In the genomic region with DNA sequence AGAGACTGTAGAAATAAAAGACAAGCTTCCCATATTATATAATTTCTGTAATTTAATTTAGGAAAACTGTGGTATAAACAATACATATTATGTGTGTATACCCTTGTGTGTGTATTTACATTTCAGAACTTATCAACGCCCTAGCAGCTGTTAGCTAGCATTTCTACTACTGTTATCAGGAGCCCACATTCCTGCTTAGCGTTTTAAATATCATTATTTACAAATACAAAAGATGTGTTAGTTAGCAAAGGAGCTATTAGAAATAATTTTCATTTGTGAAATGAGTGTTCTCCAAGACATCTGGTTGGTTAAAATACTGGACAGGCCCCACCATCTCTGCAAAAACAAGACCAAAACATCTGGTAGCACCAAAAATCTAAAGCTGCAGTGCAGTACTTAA, we compare ENCODE assay signal across 35 cellular contexts. TPM values are rescaled to one million over a fixed set of nuclear protein-coding genes. Genes with fewer than 3 reads are reported as not detected.
A peak's percentile ranks its signal among the peaks of the same experiment; 100 is the strongest.
DNase-seq lines count a peak whose midpoint lies in the region; ATAC-seq, FAIRE-seq and TF ChIP-seq lines count a peak whose summit lies in the region.
"Had no signal": no experiment of that assay in that cellular context is flagged by ENCODE, and none has a peak within 500 bp of the region (broad histone marks: within the 10 kb centered on the region; RNA-seq: fewer than 3 reads in every experiment).

No MANE protein-coding gene starts in this region.

- FAIRE-seq in K562 (lab: Jason Lieb, UNC), result peak; percentile 35
- FAIRE-seq: A204.1, A549, D721Med had no signal

- no peaks in the 10 kb centered on the region for H3K9me1 ChIP-seq in K562 (ENCODE audit: control insufficient read depth, insufficient read depth, low read length)

- H3K36me3 ChIP-seq in K562 (ENCODE audit: control insufficient read depth, insufficient read depth, low read length) (no peaks in the 10 kb centered on the region), upper lobe of left lung (no peaks in the 10 kb centered on the region), GM23248 (ENCODE audit: low read depth) (no peaks in the 10 kb centered on the region)
- H3K36me3 ChIP-seq: BE2C; BLaER1; BLaER1 treated with 17β-estradiol and CSF1 and Interleukin-3, amounts not matched to agents 10 nM and 100 nM had no signal

- no peak overlapping the region for H2AFZ ChIP-seq in K562 (ENCODE audit: low read depth, low read length)
- H2AFZ ChIP-seq in GM23248, result no peak overlapping the region

- CTCF ChIA-PET in K562 (lab: Yijun Ruan, JAX; ENCODE audit: low intra/inter-chr PET ratio), result no interaction called here

- H3K27ac ChIP-seq in K562 (ENCODE audit: extremely low read depth, low read depth, low read length) (no peak overlapping the region), upper lobe of left lung (no peak overlapping the region), GM23248 (no peak overlapping the region)
- H3K27ac ChIP-seq: 22Rv1; A549; BLaER1; BLaER1 treated with 17β-estradiol and CSF1 and Interleukin-3, amounts not matched to agents 10 nM and 100 nM; C4-2B had no signal

- no peak overlapping the region for H3K9ac ChIP-seq in K562 (ENCODE audit: insufficient read depth in 1 of 2, low read depth in 2 of 2, low read length in 2 of 2)
- no peak overlapping the region for H3K9ac ChIP-seq in GM23248
- H3K9ac ChIP-seq: BLaER1; BLaER1 treated with 17β-estradiol and CSF1 and Interleukin-3, amounts not matched to agents 10 nM and 100 nM had no signal

- 0 out of 5 replicates have a peak, but pooled peaks cover 0 to 2% of the 10 kb centered on the region in 2 experiments for H3K27me3 ChIP-seq in K562 (ENCODE audit: control insufficient read depth in 2 of 2, insufficient read depth in 2 of 2, low read length in 2 of 2)
- no peaks in the 10 kb centered on the region for H3K27me3 ChIP-seq in upper lobe of left lung
- no peaks in the 10 kb centered on the region for H3K27me3 ChIP-seq in GM23248 (replicated peaks; ENCODE audit: insufficient read depth)
- H3K27me3 ChIP-seq: BLaER1; BLaER1 treated with 17β-estradiol and CSF1 and Interleukin-3, amounts not matched to agents 10 nM and 100 nM had no signal

- DNase-seq in OCI-M1 (lab: John Stamatoyannopoulos, UW), result peak; percentile 18
- peak in 1 of 4 experiments; percentile 7 for DNase-seq in K562 (ENCODE audit: extremely low read depth in 1 of 4, low spot score in 3 of 4)
- DNase-seq in erythroblast (lab: John Stamatoyannopoulos, UW), result peak; percentile 66 to 80
- DNase-seq in iPS-NIHi11 (ENCODE audit: low spot score), result no peak
- DNase-seq in upper lobe of left lung, result no peak
- DNase-seq in GM23248, result no peak
- DNase-seq: 8988T; ACHN; AML-193; BE2C; C1 segment of cervical spinal cord; Caco-2; Calu3; CD4-positive, alpha-beta memory T cell; CD4-positive, alpha-beta T cell; CD4-positive, CD25-positive, alpha-beta regulatory T cell; CD8-positive, alpha-beta memory T cell; CD8-positive, alpha-beta T cell; COR-L47; DMS 273 treated with DMSO at 0.1 percent for 48 hours; DMS153; DMS53; DMS79; DMS79 treated with DMSO at 0.1 percent for 48 hours; DND-41; EL had no signal

- ATAC-seq in K562, result no peak
- no peak for ATAC-seq in upper lobe of left lung (ENCODE audit: low FRiP score in 2 of 2)
- ATAC-seq: A549; CD8-positive, alpha-beta T cell had no signal

- H3K79me2 ChIP-seq in K562 (ENCODE audit: control insufficient read depth, insufficient read depth, low read length) (no peaks in the 10 kb centered on the region), GM23248 (ENCODE audit: insufficient read depth) (no peaks in the 10 kb centered on the region)

- H3K9me3 ChIP-seq in K562 (replicated peaks; ENCODE audit: control insufficient read depth, insufficient read depth, low read depth, low read length) (no peaks in the 10 kb centered on the region), upper lobe of left lung (no peaks in the 10 kb centered on the region), GM23248 (ENCODE audit: low read depth) (no peaks in the 10 kb centered on the region)
- H3K9me3 ChIP-seq: A549; BE2C; BLaER1; BLaER1 treated with 17β-estradiol and CSF1 and Interleukin-3, amounts not matched to agents 10 nM and 100 nM; Caco-2 had no signal

- H3K4me2 ChIP-seq in K562 (ENCODE audit: insufficient read depth, low read length), result peak overlapping the region; percentile 71; the same call in 1 of the 2 replicates
- H3K4me2 ChIP-seq in GM23248 (ENCODE audit: unreplicated experiment), result no peak overlapping the region
- H3K4me2 ChIP-seq: A549; BLaER1; BLaER1 treated with 17β-estradiol and CSF1 and Interleukin-3, amounts not matched to agents 10 nM and 100 nM had no signal

- TF ChIP-seq CTCF in K562 (IDR thresholded peaks at IDR 0.05 in 2 of 3, conservative IDR thresholded peaks at IDR 0.05 in 1 of 3; ENCODE audit: insufficient read depth in 2 of 3, low read depth in 1 of 3, low read length in 3 of 3) (no peak), upper lobe of left lung (IDR thresholded peaks at IDR 0.05) (no peak)

- H3K4me3 ChIP-seq in K562, result no peak overlapping the region
- H3K4me3 ChIP-seq in upper lobe of left lung, result no peak overlapping the region
- H3K4me3 ChIP-seq in GM23248, result no peak overlapping the region
- H3K4me3 ChIP-seq: A549; BLaER1; BLaER1 treated with 17β-estradiol and CSF1 and Interleukin-3, amounts not matched to agents 10 nM and 100 nM had no signal

- H3K4me1 ChIP-seq in K562 (replicated peaks in 1 of 2; ENCODE audit: control insufficient read depth in 2 of 2, insufficient read depth in 2 of 2, low read length in 2 of 2) (peaks cover 0 to 2% of the 10 kb centered on the region in 2 experiments; a peak in 2 of 5 replicates), upper lobe of left lung (peaks cover 0 to 7% (median 5%) of the 10 kb centered on the region in 4 donors), GM23248 (ENCODE audit: insufficient read depth) (no peaks in the 10 kb centered on the region)
- H3K4me1 ChIP-seq: A549; BE2C; BLaER1; BLaER1 treated with 17β-estradiol and CSF1 and Interleukin-3, amounts not matched to agents 10 nM and 100 nM; Caco-2 had no signal

- in situ Hi-C loops in K562 (cut with MboI) (no loop called here), GM23248 (cut with MboI) (no loop called here)

- TF ChIP-seq POLR2A in K562 (conservative IDR thresholded peaks at IDR 0.05), result no peak
- no peak for TF ChIP-seq POLR2A in erythroblast (IDR thresholded peaks at IDR 0.05; ENCODE audit: low read length)
- TF ChIP-seq POLR2A in upper lobe of left lung (IDR thresholded peaks at IDR 0.05), result no peak

- TF ChIP-seq RAD21 in K562 (CRISPR knock-in tag; conservative IDR thresholded peaks at IDR 0.05 in 1 of 2, IDR thresholded peaks at IDR 0.05 in 1 of 2), result no peak

- POLR2A ChIA-PET in K562 (lab: Yijun Ruan, JAX), result interaction anchor here (0.8 kb wide), 1 partner anchor 209 kb away, joined by 3 read pairs; no protein-coding TSS in a partner anchor

- H3K9me2 ChIP-seq in GM23248 (ENCODE audit: insufficient read depth), result no peaks in the 10 kb centered on the region

- WGBS in K562 (ENCODE audit: insufficient coverage, low coverage, missing lambda C conversion rate), result 0% methylated on average over 2 of the region's 2 CpGs
- 56 to 58% methylated on average over 2 of the region's 2 CpGs for WGBS in upper lobe of left lung, 2 donors
- 51 to 55% methylated on average over 2 of the region's 2 CpGs for WGBS in GM23248 (ENCODE audit: low coverage in 1 of 2, low lambda C conversion rate in 2 of 2, missing lambda C conversion rate in 2 of 2), 2 experiments

- TF ChIP-seq EP300 in K562 (IDR thresholded peaks at IDR 0.05; ENCODE audit: low read length), result peak; percentile 38; the same call in 1 of the 2 replicates
- TF ChIP-seq EP300 in upper lobe of left lung (IDR thresholded peaks at IDR 0.05), result no peak

- intact Hi-C loops in K562 (cut with micrococcal nuclease), result no loop called here

- H4K20me1 ChIP-seq in K562 (replicated peaks; ENCODE audit: control insufficient read depth, insufficient read depth, low read length) (no peaks in the 10 kb centered on the region), GM23248 (ENCODE audit: insufficient read depth) (no peaks in the 10 kb centered on the region)
- H4K20me1 ChIP-seq: BLaER1; BLaER1 treated with 17β-estradiol and CSF1 and Interleukin-3, amounts not matched to agents 10 nM and 100 nM had no signal

- no TSS peak for BruUV-seq in K562 (replicated peaks; lab: Mats Ljungman, UMichigan)

- no peaks in the 10 kb centered on the region for H3F3A ChIP-seq in GM23248 (ENCODE audit: insufficient read depth)

TF ChIP-seq in K562, 482 proteins besides CTCF, POLR2A, EP300 and RAD21 (continues in another document):
- TF ChIP-seq BCOR (IDR thresholded peaks at IDR 0.05), result no peak
- TF ChIP-seq SIN3B (IDR thresholded peaks at IDR 0.05; ENCODE audit: low read depth), result no peak
- peak; percentile 64; the same call in 1 of the 2 replicates for TF ChIP-seq SOX6 (IDR thresholded peaks at IDR 0.05)
- TF ChIP-seq KAT8 (IDR thresholded peaks at IDR 0.05; ENCODE audit: low read depth), result no peak
- no peak for TF ChIP-seq FOXJ2 (tag; IDR thresholded peaks at IDR 0.05)
- TF ChIP-seq, protein P1, sequence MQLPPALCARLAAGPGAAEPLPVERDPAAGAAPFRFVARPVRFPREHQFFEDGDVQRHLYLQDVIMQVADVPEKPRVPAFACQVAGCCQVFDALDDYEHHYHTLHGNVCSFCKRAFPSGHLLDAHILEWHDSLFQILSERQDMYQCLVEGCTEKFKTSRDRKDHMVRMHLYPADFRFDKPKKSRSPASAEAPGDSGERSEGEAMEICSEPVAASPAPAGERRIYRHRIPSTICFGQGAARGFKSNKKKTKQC (CRISPR knock-in tag; IDR thresholded peaks at IDR 0.05), result no peak

RNA-seq across cellular contexts. Expression of gene EPB41L4A, which starts 48.0 kb away (rescaled TPM):
- total RNA-seq in K562 (2011; cell fraction: chromatin; rRNA removed; ENCODE audit: low replicate concordance), result 3.4 TPM in 1 of 2 replicates, not detected in the other
- total RNA-seq in K562 (2011; cell fraction: nucleolus; rRNA removed), result not detected in 2 replicates
- 0.15 TPM in 1 of 2 replicates, not detected in the other for total RNA-seq in K562 (2011; cell fraction: nucleoplasm; rRNA removed)
- 0.24 TPM in 1 of 2 replicates, not detected in the other for total RNA-seq in K562 (2014; rRNA removed)
- 0.04 TPM in 1 of 2 replicates, not detected in the other for total RNA-seq in K562 (2014; rRNA removed; fragmentation: Illumina TruSeq; extraction: Trizol)
- not detected in 2 replicates for total RNA-seq in K562 (2015; rRNA removed; fragmentation: Illumina TruSeq; extraction: Trizol)
- 0.35 TPM in 1 of 2 replicates, not detected in the other for total RNA-seq in K562 (2021)
- polyA plus RNA-seq in K562 (2011; rRNA removed), result 0.04 and 0.05 TPM in 2 replicates
- polyA plus RNA-seq in K562 (2011; cell fraction: cytosol; rRNA removed), result 0.01 and 0.03 TPM in 2 replicates
- polyA plus RNA-seq in K562 (2011; cell fraction: nucleus; rRNA removed), result 0.03 and 0.11 TPM in 2 replicates
- 0.05 and 0.08 TPM in 2 replicates for polyA plus RNA-seq in K562 (2012)
- not detected in 2 replicates for polyA plus RNA-seq in K562 (2014; fragmentation: Illumina TruSeq; extraction: Trizol)
- polyA plus RNA-seq in K562 (2014; fragmentation: Nextera tagmentation; extraction: Ambion mirVana), result under 1 TPM; 0.10 to 0.14 TPM
- polyA plus RNA-seq in K562 (2014; rRNA removed), result 0.11 and 0.16 TPM in 2 replicates
- 0.07 and 0.09 TPM in 2 replicates for polyA minus RNA-seq in K562 (2011; rRNA and poly(A)+ RNA removed)
- not detected in 2 replicates for polyA minus RNA-seq in K562 (2011; cell fraction: cytosol; rRNA and poly(A)+ RNA removed)
- polyA minus RNA-seq in K562 (2011; cell fraction: nucleus; rRNA and poly(A)+ RNA removed), result 0.22 and 0.40 TPM in 2 replicates
- total RNA-seq in upper lobe of left lung, result 10 to 100 TPM; 15.9 to 45.1 (median 28.1) TPM
- 0.11 and 1.8 TPM in 2 replicates for total RNA-seq in GM23248 (2014; rRNA removed; shearing (Covaris generic))
- 0.42 and 0.76 TPM in 2 replicates for polyA plus RNA-seq in GM23248 (2016; fragmentation: Nextera tagmentation; extraction: Ambion mirVana)
- total RNA-seq: A673; CD4-positive, CD25-positive, alpha-beta regulatory T cell had no signal
- polyA plus RNA-seq: AG04450 had no signal

Comparison
In these comparisons a context has a peak if more than half of its experiments do, and no peak if none do; other contexts are left out.
1. DNase-seq: peak in OCI-M1 (single experiment) and erythroblast (2 of 2); none in iPS-NIHi11 (single experiment), upper lobe of left lung (0 of 2) and GM23248 (single experiment).